In the genomic region with DNA sequence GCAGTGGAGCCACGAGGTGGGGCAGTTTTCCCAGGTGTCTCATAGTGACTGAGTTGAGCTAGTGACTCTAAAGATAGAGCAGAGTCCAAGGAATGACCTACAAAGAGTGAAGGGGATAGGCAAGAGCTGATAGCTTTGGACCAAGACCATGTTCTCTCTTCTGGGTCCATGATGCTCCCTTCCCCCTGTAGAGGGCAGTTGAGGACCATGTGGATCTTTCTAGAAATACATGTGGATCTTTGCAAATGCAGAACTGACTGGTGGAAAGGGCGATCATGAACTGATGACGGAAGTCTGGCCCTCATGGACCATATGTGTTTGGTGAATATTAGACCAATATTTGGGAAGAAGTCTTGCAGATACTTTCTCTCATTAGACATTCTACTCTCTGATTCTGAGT, we compare ENCODE assay signal across 1 cellular context.
TF ChIP-seq lines count a peak whose summit lies in the region.

No MANE protein-coding gene starts in this region.

TF ChIP-seq in SK-N-SH, 30 proteins besides CTCF, POLR2A, EP300 and RAD21 (continued from another document):
- TF ChIP-seq IRF3 (IDR thresholded peaks at IDR 0.05; ENCODE audit: low read depth, low read length) (no peak), RXRA (IDR thresholded peaks at IDR 0.05; ENCODE audit: borderline replicate concordance, low read depth) (no peak), SMC3 (IDR thresholded peaks at IDR 0.05; ENCODE audit: low read depth, low read length) (no peak)
TF ChIP-seq in SK-N-SH: peak in this region for 0.
